In the genomic region with DNA sequence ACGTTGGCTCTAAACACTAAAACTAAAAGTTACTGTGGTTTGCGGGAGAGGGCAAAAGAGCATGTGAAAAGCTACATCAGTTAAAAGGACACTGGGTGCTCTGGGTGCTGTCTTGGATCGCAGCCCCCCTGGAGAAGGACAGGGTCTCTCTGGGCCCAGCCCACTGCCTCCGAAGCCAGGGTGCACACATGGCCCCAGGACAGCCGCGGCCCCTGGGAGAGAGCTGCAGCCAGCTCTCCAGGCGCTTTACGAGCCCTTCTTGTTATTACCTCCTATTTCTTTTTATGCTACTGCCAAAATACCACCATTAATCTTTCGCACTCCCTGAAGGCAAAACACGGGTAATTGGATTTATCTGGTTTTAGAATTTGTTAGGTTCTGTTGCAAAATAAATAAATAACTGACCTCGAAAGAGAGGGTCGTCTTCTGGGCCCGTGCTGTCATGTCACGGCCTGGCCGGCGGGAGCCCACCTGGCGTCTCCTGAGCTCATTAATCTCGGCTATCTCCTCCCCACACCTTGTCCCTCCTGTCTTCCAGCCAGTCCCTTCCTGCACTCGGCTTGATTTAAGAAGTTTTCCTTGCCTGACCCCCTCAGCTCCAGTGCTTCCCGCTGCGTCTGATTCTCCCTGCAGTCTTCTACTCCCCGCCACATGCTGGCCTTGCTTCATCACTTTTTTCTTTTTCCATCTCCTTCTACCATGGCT, we compare ENCODE assay signal across 23 cellular contexts.
"Had no signal": no experiment of that assay in that cellular context is flagged by ENCODE, and none has a peak within 500 bp of the region (broad histone marks: within the 10 kb centered on the region; RNA-seq: fewer than 3 reads in every experiment).

No MANE protein-coding gene starts in this region.

- H3K4me3 Mint-ChIP-seq: dendritic cell treated with granulocyte-macrophage colony-stimulating factor and Interleukin-4, amounts not matched to agents 40 ng/mL and 50 ng/mL, for 4 days; immature natural killer cell; memory B cell; naive thymus-derived CD8-positive, alpha-beta T cell; neural progenitor cell; stimulated activated effector memory CD8-positive, alpha-beta T cell treated with anti-CD3 and anti-CD28 coated beads, Interleukin-12 subunit alpha, Interleukin-12 subunit beta, amount 100 ng/mL, for 72 hours had no signal

- H3K4me1 Mint-ChIP-seq: immature natural killer cell; memory B cell; naive thymus-derived CD8-positive, alpha-beta T cell; stimulated activated effector memory CD8-positive, alpha-beta T cell treated with anti-CD3 and anti-CD28 coated beads, Interleukin-12 subunit alpha, Interleukin-12 subunit beta, amount 100 ng/mL, for 72 hours had no signal

- DNase-seq: colonic mucosa; effector CD8-positive, alpha-beta T cell; hypothalamus; immature natural killer cell; naive thymus-derived CD8-positive, alpha-beta T cell; stimulated activated CD4-positive, alpha-beta T cell treated with anti-CD3 and anti-CD28 coated beads, Interleukin-2, amount 100 ng/mL, for 24 hours; stimulated activated CD4-positive, alpha-beta T cell treated with anti-CD3 and anti-CD28 coated beads, Interleukin-4, amount 100 ng/mL, for 24 hours; stimulated activated naive CD4-positive, alpha-beta T cell treated with Interleukin-2 at 50 U/mL for 16 hours; stomach; thyroid gland; trophoblast cell had no signal

- H3K9me3 ChIP-seq: colonic mucosa, prostate gland, right atrium auricular region, stomach, thyroid gland had no signal

- FAIRE-seq: endothelial cell of umbilical vein, frontal cortex, keratinocyte had no signal

- H3K36me3 Mint-ChIP-seq: immature natural killer cell; memory B cell; naive thymus-derived CD8-positive, alpha-beta T cell; neural progenitor cell; stimulated activated effector memory CD8-positive, alpha-beta T cell treated with anti-CD3 and anti-CD28 coated beads, Interleukin-12 subunit alpha, Interleukin-12 subunit beta, amount 100 ng/mL, for 72 hours had no signal

- H3K27me3 ChIP-seq: colonic mucosa, neural progenitor cell, right atrium auricular region, stomach, thyroid gland had no signal

- H3K27ac Mint-ChIP-seq: dendritic cell treated with granulocyte-macrophage colony-stimulating factor and Interleukin-4, amounts not matched to agents 40 ng/mL and 50 ng/mL, for 4 days; immature natural killer cell; memory B cell; naive thymus-derived CD8-positive, alpha-beta T cell; neural progenitor cell; stimulated activated effector memory CD8-positive, alpha-beta T cell treated with anti-CD3 and anti-CD28 coated beads, Interleukin-12 subunit alpha, Interleukin-12 subunit beta, amount 100 ng/mL, for 72 hours had no signal

- H3K27me3 Mint-ChIP-seq: dendritic cell treated with granulocyte-macrophage colony-stimulating factor and Interleukin-4, amounts not matched to agents 40 ng/mL and 50 ng/mL, for 4 days; memory B cell had no signal

- ATAC-seq: left lobe of liver; naive thymus-derived CD8-positive, alpha-beta T cell; sciatic nerve; stimulated activated effector memory CD8-positive, alpha-beta T cell treated with anti-CD3 and anti-CD28 coated beads, Interleukin-12 subunit alpha, Interleukin-12 subunit beta, amount 100 ng/mL, for 72 hours had no signal

- H3K4me1 ChIP-seq: colonic mucosa, prostate gland, right atrium auricular region, stomach, thyroid gland had no signal

- H3K27ac ChIP-seq: colonic mucosa, neural progenitor cell, prostate gland, right atrium auricular region, stomach, thyroid gland had no signal

- H3K4me3 ChIP-seq: colonic mucosa, lung, neural progenitor cell, prostate gland, right atrium auricular region, stomach, thyroid gland had no signal

- H3K9me3 Mint-ChIP-seq: dendritic cell treated with granulocyte-macrophage colony-stimulating factor and Interleukin-4, amounts not matched to agents 40 ng/mL and 50 ng/mL, for 4 days; stimulated activated effector memory CD8-positive, alpha-beta T cell treated with anti-CD3 and anti-CD28 coated beads, Interleukin-12 subunit alpha, Interleukin-12 subunit beta, amount 100 ng/mL, for 72 hours had no signal

- H3K9ac ChIP-seq: neural progenitor cell had no signal

- H3K36me3 ChIP-seq: colonic mucosa, neural progenitor cell, prostate gland, right atrium auricular region, stomach, thyroid gland had no signal
